ENCODE assay signal across 9 cellular contexts in the genomic region with DNA sequence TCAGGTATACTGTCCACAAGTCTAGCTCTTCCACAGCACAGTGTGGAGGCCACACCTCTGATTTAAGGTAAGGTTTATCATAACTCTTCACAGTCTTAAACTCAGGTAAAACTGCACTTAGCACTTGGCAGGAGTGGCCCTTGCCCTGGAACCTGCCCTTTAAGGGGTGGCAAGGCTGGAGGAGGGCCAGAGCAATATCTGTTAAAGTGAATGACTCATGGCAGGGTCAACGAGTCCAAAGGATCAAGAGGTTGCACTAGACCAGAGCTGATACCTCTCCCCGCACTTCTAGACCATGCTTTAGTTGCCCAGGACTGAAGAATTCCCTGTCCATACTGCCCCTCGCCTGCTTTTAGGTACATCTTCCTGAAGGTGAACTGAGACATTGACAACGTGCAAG. TPM values are rescaled to one million over a fixed set of nuclear protein-coding genes. Genes with fewer than 3 reads are reported as not detected.
"Had no signal": no experiment of that assay in that cellular context is flagged by ENCODE, and none has a peak within 500 bp of the region (broad histone marks: within the 10 kb centered on the region; RNA-seq: fewer than 3 reads in every experiment).

No MANE protein-coding gene starts in this region.

- ATAC-seq: GM12878 had no signal

- H3K4me3 ChIP-seq: GM12878 had no signal

- DNase-seq: GDM1, GF-D8 had no signal

- FAIRE-seq: G401.6, GM12878, GM12891, GM12892, GM18507, GM19239 had no signal

RNA-seq across cellular contexts. Expression of gene GPR50, which starts 14.7 kb away (rescaled TPM):
- total RNA-seq: G401, GM12878 had no signal
